In genomic region chr19:55113570-55114039, GRCh38 we compare ENCODE assay signal across 8 cellular contexts. TPM values are rescaled to one million over a fixed set of nuclear protein-coding genes. Genes with fewer than 3 reads are reported as not detected.
A peak's percentile ranks its signal among the peaks of the same experiment; 100 is the strongest.
DNase-seq lines count a peak whose midpoint lies in the region; ATAC-seq and TF ChIP-seq lines count a peak whose summit lies in the region.

No MANE protein-coding gene starts in this region.

- H3K79me2 ChIP-seq in SK-N-SH (ENCODE audit: insufficient read depth) = peaks cover 67% of the 10 kb centered on the region

- TF ChIP-seq EP300 in SK-N-SH (IDR thresholded peaks at IDR 0.05; ENCODE audit: borderline replicate concordance in 1 of 2, low read depth in 1 of 2, low read length in 1 of 2) (no peak), gastroesophageal sphincter (IDR thresholded peaks at IDR 0.05) (peak; percentile 71), ovary (IDR thresholded peaks at IDR 0.05) (peak; percentile 88)

- intact Hi-C loops in ovary (cut with DNase I) = loop anchor here in 2 of 4 donors (10.0 kb wide), 2 partner anchors 521 to 561 kb away; partner anchors contain the start of gene EPN1 (in 1 of the 2)

- POLR2A ChIA-PET in SK-N-SH (lab: Yijun Ruan, JAX) = no interaction called here

- TF ChIP-seq RAD21 in SK-N-SH (IDR thresholded peaks at IDR 0.05; ENCODE audit: low read length) = no peak

- DNase-seq in DMS79 (lab: John Stamatoyannopoulos, UW) (peak; percentile 33), SK-N-SH (peak; percentile 70), ovary (peak; percentile 88 to 97 (median 95)), OCI-M2 (lab: John Stamatoyannopoulos, UW; ENCODE audit: unreplicated experiment) (no peak)
- no peak for DNase-seq in central memory CD4-positive, alpha-beta T cell
- DNase-seq in stimulated activated naive CD4-positive, alpha-beta T cell (lab: John Stamatoyannopoulos, UW) = no peak

- CTCF ChIA-PET in SK-N-SH (lab: Yijun Ruan, JAX) = interaction anchor here (6.2 kb wide), 1 partner anchor 25 kb away, joined by 38 read pairs; no protein-coding TSS in a partner anchor

- H4K20me1 ChIP-seq in SK-N-SH (ENCODE audit: insufficient read depth) = peaks cover 56% of the 10 kb centered on the region

- TF ChIP-seq CTCF in SK-N-SH (IDR thresholded peaks at IDR 0.05) (no peak), gastroesophageal sphincter (IDR thresholded peaks at IDR 0.05) (no peak), ovary (IDR thresholded peaks at IDR 0.05) (no peak)

- H2AFZ ChIP-seq in SK-N-SH (ENCODE audit: low read depth) = no peak overlapping the region

- 50% methylated on average over 12 of the region's 12 CpGs for WGBS in SK-N-SH (ENCODE audit: low lambda C conversion rate)
- WGBS in gastroesophageal sphincter (ENCODE audit: low coverage in 1 of 2), 2 donors = 0 to 60% methylated on average over 1 to 5 of the region's 12 CpGs
- WGBS in ovary, 3 donors = 16 to 20% (median 16%) methylated on average over 12 of the region's 12 CpGs

- TF ChIP-seq POLR2A in gastroesophageal sphincter (IDR thresholded peaks at IDR 0.05) = peak; percentile 17 to 63
- peak; percentile 60 for TF ChIP-seq POLR2A in ovary (IDR thresholded peaks at IDR 0.05)

- peak overlapping the region; percentile 47; the same call in 1 of the 2 replicates for H3K4me2 ChIP-seq in SK-N-SH

- peaks cover 3 to 13% of the 10 kb centered on the region in 2 experiments for H3K36me3 ChIP-seq in SK-N-SH (replicated peaks in 1 of 2; ENCODE audit: control insufficient read depth in 1 of 2, insufficient read depth in 2 of 2, low read length in 1 of 2)
- peaks cover 0 to 27% of the 10 kb centered on the region in 2 donors for H3K36me3 ChIP-seq in gastroesophageal sphincter
- H3K36me3 ChIP-seq in ovary = no peaks in the 10 kb centered on the region

- H3K27me3 ChIP-seq in SK-N-SH (ENCODE audit: insufficient read depth) (no peaks in the 10 kb centered on the region), gastroesophageal sphincter (no peaks in the 10 kb centered on the region), ovary (no peaks in the 10 kb centered on the region)

- no peaks in the 10 kb centered on the region for H3K9me3 ChIP-seq in SK-N-SH
- H3K9me3 ChIP-seq in gastroesophageal sphincter = no peaks in the 10 kb centered on the region
- no peaks in the 10 kb centered on the region for H3K9me3 ChIP-seq in ovary

- no peak overlapping the region for H3K4me3 ChIP-seq in SK-N-SH (ENCODE audit: low read depth in 2 of 2, low read length in 1 of 2)
- H3K4me3 ChIP-seq in gastroesophageal sphincter = peak overlapping the region in 1 of 2 donors; percentile 79
- peak overlapping the region; percentile 5 for H3K4me3 ChIP-seq in ovary

- no peaks in the 10 kb centered on the region for H3K9me2 ChIP-seq in SK-N-SH

- peak; percentile 73 for ATAC-seq in gastroesophageal sphincter
- no peak for ATAC-seq in HG02973 (IDR thresholded peaks at IDR 0.05; ENCODE audit: unreplicated experiment)

- peak overlapping the region in 1 of 2 experiments; percentile 66; a peak in 2 of 4 replicates for H3K27ac ChIP-seq in SK-N-SH (ENCODE audit: low read depth in 2 of 2, low read length in 1 of 2)
- H3K27ac ChIP-seq in gastroesophageal sphincter = peak overlapping the region; percentile 90 to 98 (median 97)
- H3K27ac ChIP-seq in ovary = peak overlapping the region; percentile 84 to 87

- peaks cover 5% of the 10 kb centered on the region for H3F3A ChIP-seq in SK-N-SH (replicated peaks; ENCODE audit: insufficient read depth)

- H3K4me1 ChIP-seq in SK-N-SH (ENCODE audit: control insufficient read depth in 1 of 2, insufficient read depth in 2 of 2, low read depth in 1 of 2, low read length in 1 of 2) = peaks cover 9 to 27% of the 10 kb centered on the region in 2 experiments; a peak in 3 of 4 replicates
- H3K4me1 ChIP-seq in gastroesophageal sphincter = peaks cover 0 to 84% (median 43%) of the 10 kb centered on the region in 3 donors
- peaks cover 19% of the 10 kb centered on the region for H3K4me1 ChIP-seq in ovary (ENCODE audit: insufficient read depth)

- peak overlapping the region; percentile 33; the same call in 1 of the 2 replicates for H3K9ac ChIP-seq in SK-N-SH

TF ChIP-seq in SK-N-SH, 30 proteins besides CTCF, POLR2A, EP300 and RAD21:
- TF ChIP-seq GABPA (IDR thresholded peaks at IDR 0.05; ENCODE audit: low read depth) (no peak), SMC3 (IDR thresholded peaks at IDR 0.05; ENCODE audit: low read depth, low read length) (no peak), RFX5 (IDR thresholded peaks at IDR 0.05; ENCODE audit: low read length) (no peak), FOXJ3 (CRISPR knock-in tag; IDR thresholded peaks at IDR 0.05) (no peak), MAX (IDR thresholded peaks at IDR 0.05; ENCODE audit: low read depth) (peak; percentile 84)
TF ChIP-seq in SK-N-SH: peak in this region for 1.

RNA-seq across cellular contexts. Expression of gene PPP1R12C, which starts 3.8 kb away (rescaled TPM):
- polyA plus RNA-seq in SK-N-SH (2012; rRNA removed) = 83.9 and 87.3 TPM in 2 replicates
- 20.3 and 29.1 TPM in 2 replicates for polyA plus RNA-seq in SK-N-SH (2012; cell fraction: cytosol; rRNA removed)
- polyA plus RNA-seq in SK-N-SH (2012; cell fraction: nucleus; rRNA removed) = 571 and 748 TPM in 2 replicates
- total RNA-seq in gastroesophageal sphincter = 100 to 1,000 TPM; 268 to 479 (median 276) TPM
- 100 to 1,000 TPM in 4 of 7 donors, 10 to 100 TPM in 3; 45.4 to 152 (median 110) TPM for total RNA-seq in ovary
- polyA plus RNA-seq in ovary = 100 to 1,000 TPM in 1 of 2 donors, 10 to 100 TPM in 1; 21.4 to 118 TPM

RNA-seq across cellular contexts. Expression of gene TNNT1, which starts 35.4 kb away (rescaled TPM):
- polyA plus RNA-seq in SK-N-SH (2012; rRNA removed) (27.1 and 39.5 TPM in 2 replicates), ovary (1 to 10 TPM in 1 of 2 donors, not detected in 1; 1.3 TPM)
- polyA plus RNA-seq in SK-N-SH (2012; cell fraction: cytosol; rRNA removed) = 30.8 and 37.4 TPM in 2 replicates
- 9.5 and 13.7 TPM in 2 replicates for polyA plus RNA-seq in SK-N-SH (2012; cell fraction: nucleus; rRNA removed)
- total RNA-seq in gastroesophageal sphincter (1 to 10 TPM in 1 of 4 donors, not detected in 3; 4.4 TPM), ovary (1 to 10 TPM in 4 of 7 donors, not detected in 3; 2.0 to 3.6 (median 2.8) TPM)

RNA-seq across cellular contexts. Expression of gene EPS8L1, which starts 37.9 kb away (rescaled TPM):
- polyA plus RNA-seq in SK-N-SH (2012; rRNA removed) = 9.6 and 12.9 TPM in 2 replicates
- 6.7 and 7.5 TPM in 2 replicates for polyA plus RNA-seq in SK-N-SH (2012; cell fraction: cytosol; rRNA removed)
- polyA plus RNA-seq in SK-N-SH (2012; cell fraction: nucleus; rRNA removed) = 32.4 and 60.9 TPM in 2 replicates
- total RNA-seq in gastroesophageal sphincter = 10 to 100 TPM in 1 of 4 donors, 1 to 10 TPM in 3; 2.2 to 10.5 (median 2.5) TPM
- total RNA-seq in ovary = 100 to 1,000 TPM in 1 of 7 donors, 10 to 100 TPM in 2, 1 to 10 TPM in 3, under 1 TPM in 1; 0.88 to 142 (median 9.5) TPM
- 1 to 10 TPM in 1 of 2 donors, under 1 TPM in 1; 0.87 to 2.8 TPM for polyA plus RNA-seq in ovary

RNA-seq across cellular contexts. Expression of gene TNNI3, which starts 43.9 kb away (rescaled TPM):
- polyA plus RNA-seq in SK-N-SH (2012; rRNA removed) = 9.1 and 11.4 TPM in 2 replicates
- 8.5 and 9.3 TPM in 2 replicates for polyA plus RNA-seq in SK-N-SH (2012; cell fraction: cytosol; rRNA removed)
- 6.4 and 7.0 TPM in 2 replicates for polyA plus RNA-seq in SK-N-SH (2012; cell fraction: nucleus; rRNA removed)
- total RNA-seq in gastroesophageal sphincter = not detected
- total RNA-seq in ovary = 10 to 100 TPM in 1 of 7 donors, 1 to 10 TPM in 1, under 1 TPM in 3, not detected in 2; 0.62 to 10.2 (median 0.87) TPM
- polyA plus RNA-seq in ovary = 10 to 100 TPM in 1 of 2 donors, 1 to 10 TPM in 1; 2.4 to 14.4 TPM

RNA-seq across cellular contexts. Expression of gene RDH13, which starts 50.7 kb away (rescaled TPM):
- 8.9 and 9.6 TPM in 2 replicates for polyA plus RNA-seq in SK-N-SH (2012; rRNA removed)
- polyA plus RNA-seq in SK-N-SH (2012; cell fraction: cytosol; rRNA removed) = 3.9 and 5.9 TPM in 2 replicates
- polyA plus RNA-seq in SK-N-SH (2012; cell fraction: nucleus; rRNA removed) = 26.8 TPM in 2 replicates
- total RNA-seq in gastroesophageal sphincter = 10 to 100 TPM in 3 of 4 donors, 1 to 10 TPM in 1; 10.0 to 15.6 (median 13.9) TPM
- total RNA-seq in ovary = 10 to 100 TPM in 6 of 7 donors, 1 to 10 TPM in 1; 7.8 to 17.3 (median 12.0) TPM
- 10 to 100 TPM in 1 of 2 donors, 1 to 10 TPM in 1; 8.3 to 10.1 TPM for polyA plus RNA-seq in ovary

Comparison
In these comparisons a context has a peak if more than half of its experiments do, and no peak if none do; other contexts are left out.
1. DNase-seq: peak in DMS79 (single experiment), SK-N-SH (single experiment) and ovary (5 of 5); none in OCI-M2 (single experiment), central memory CD4-positive, alpha-beta T cell (single experiment) and stimulated activated naive CD4-positive, alpha-beta T cell (0 of 6).